18 cellular contexts compared by ENCODE assay signal in genomic region chr5:51678335-51678734, GRCh38.
DNase-seq lines count a peak whose midpoint lies in the region; ATAC-seq and TF ChIP-seq lines count a peak whose summit lies in the region.
"Had no signal": no experiment of that assay in that cellular context is flagged by ENCODE, and none has a peak within 500 bp of the region (broad histone marks: within the 10 kb centered on the region; RNA-seq: fewer than 3 reads in every experiment).

No MANE protein-coding gene starts in this region.

- no peak overlapping the region for H3K4ac ChIP-seq in trophoblast cell (ENCODE audit: low read depth, low read length)

- peak; percentile 91 for ATAC-seq in SK-N-SH treated with all-trans-retinoic acid at 6 μM for 48 hours
- no peak for ATAC-seq in GM21619 (IDR thresholded peaks at IDR 0.05; ENCODE audit: unreplicated experiment)
- no peak for ATAC-seq in GM18867 (IDR thresholded peaks at IDR 0.05; ENCODE audit: unreplicated experiment)
- ATAC-seq: CD8-positive, alpha-beta T cell had no signal

- H2AFZ ChIP-seq in trophoblast cell (ENCODE audit: insufficient read depth, low read length, poor library complexity) = no peak overlapping the region
- H2AFZ ChIP-seq: GM23248 had no signal

- no peak overlapping the region for H2BK5ac ChIP-seq in trophoblast cell (ENCODE audit: low read depth, low read length, poor library complexity)

- H3K4me2 ChIP-seq in trophoblast cell (ENCODE audit: low read length) = no peak overlapping the region
- H3K4me2 ChIP-seq: BLaER1 had no signal

- H2BK120ac ChIP-seq in trophoblast cell (ENCODE audit: insufficient read depth, low read length, poor library complexity) = no peak overlapping the region

- H3K4me3 ChIP-seq in fibroblast of the aortic adventitia (ENCODE audit: low read depth, low read length) = no peak overlapping the region
- no peak overlapping the region for H3K4me3 ChIP-seq in trophoblast cell (ENCODE audit: low read depth, low read length)
- no peak overlapping the region for H3K4me3 ChIP-seq in WERI-Rb-1 (ENCODE audit: low read depth, low read length)
- H3K4me3 ChIP-seq: BLaER1, GM23248 had no signal

- no peaks in the 10 kb centered on the region for H3K9me3 ChIP-seq in trophoblast cell (ENCODE audit: insufficient read depth, low read depth, low read length)
- no peaks in the 10 kb centered on the region for H3K9me3 ChIP-seq in WERI-Rb-1 (ENCODE audit: severe bottlenecking)
- H3K9me3 ChIP-seq: BLaER1, Caco-2 had no signal

- H4K8ac ChIP-seq in trophoblast cell (ENCODE audit: low read depth, low read length) = no peak overlapping the region

- H3K36me3 ChIP-seq in trophoblast cell (ENCODE audit: control insufficient read depth in 1 of 2, insufficient read depth in 2 of 2, low read length in 2 of 2) = no peaks in the 10 kb centered on the region
- no peaks in the 10 kb centered on the region for H3K36me3 ChIP-seq in WERI-Rb-1
- H3K36me3 ChIP-seq: BLaER1 had no signal

- no peak overlapping the region for H2BK12ac ChIP-seq in trophoblast cell (ENCODE audit: low read length)

- no peaks in the 10 kb centered on the region for H3K79me2 ChIP-seq in trophoblast cell (ENCODE audit: control insufficient read depth, insufficient read depth, low read length, poor library complexity)

- H4K12ac ChIP-seq in trophoblast cell (ENCODE audit: low read depth, low read length) = no peak overlapping the region

- TF ChIP-seq CTCF in fibroblast of the aortic adventitia (IDR thresholded peaks at IDR 0.05; ENCODE audit: insufficient read depth, low read length) (no peak), WERI-Rb-1 (IDR thresholded peaks at IDR 0.05; ENCODE audit: low read depth, low read length) (no peak)

- H3K27me3 ChIP-seq in trophoblast cell (ENCODE audit: insufficient read depth, low read length) (no peaks in the 10 kb centered on the region), WERI-Rb-1 (ENCODE audit: insufficient read depth, low read depth, severe bottlenecking) (peaks cover 10% of the 10 kb centered on the region)
- H3K27me3 ChIP-seq: BLaER1 had no signal

- H3K79me1 ChIP-seq in trophoblast cell (ENCODE audit: low read length) = no peaks in the 10 kb centered on the region

- DNase-seq in NCI-H226 (peak; percentile 64), fibroblast of the aortic adventitia (ENCODE audit: low read depth) (peak; percentile 0), trophoblast cell (peak; percentile 0 to 40), KG1 (lab: John Stamatoyannopoulos, UW) (no peak), WERI-Rb-1 (no peak)
- DNase-seq: Caco-2; CD4-positive, CD25-positive, alpha-beta regulatory T cell; CD8-positive, alpha-beta T cell; DMS79 treated with DMSO at 0.1 percent for 48 hours; GF-D8; GM23248; H7; HCEC 1CT had no signal

- no peak overlapping the region for H3K14ac ChIP-seq in trophoblast cell (ENCODE audit: low read length)

- H2AK5ac ChIP-seq in trophoblast cell (ENCODE audit: low read length) = no peak overlapping the region

- H3K9ac ChIP-seq in trophoblast cell (ENCODE audit: low read length) = no peak overlapping the region
- H3K9ac ChIP-seq: BLaER1, GM23248 had no signal

- H3K23ac ChIP-seq in trophoblast cell (ENCODE audit: low read length) = no peak overlapping the region

- no peaks in the 10 kb centered on the region for H3K4me1 ChIP-seq in trophoblast cell (ENCODE audit: control insufficient read depth in 1 of 2, insufficient read depth in 2 of 2, low read length in 2 of 2)
- H3K4me1 ChIP-seq: BLaER1, Caco-2 had no signal

- no peak overlapping the region for H3K27ac ChIP-seq in trophoblast cell (ENCODE audit: low read depth, low read length)
- no peak overlapping the region for H3K27ac ChIP-seq in WERI-Rb-1
- H3K27ac ChIP-seq: BLaER1, C4-2B, GM23248 had no signal

- H3K18ac ChIP-seq in trophoblast cell (ENCODE audit: low read length) = no peak overlapping the region

- H4K91ac ChIP-seq in trophoblast cell (ENCODE audit: low read depth, low read length) = no peak overlapping the region

- no CpG with 5 or more reads among the region's 3 CpGs for WGBS in trophoblast cell (ENCODE audit: extremely low coverage, insufficient coverage, insufficient read length)

TF ChIP-seq in SK-N-SH treated with all-trans-retinoic acid at 6 μM for 48 hours, 23 proteins besides CTCF, POLR2A, EP300 and RAD21 (continues in another document):
- no peak for TF ChIP-seq BACH2 (CRISPR knock-in tag; IDR thresholded peaks at IDR 0.05; ENCODE audit: borderline replicate concordance)
- TF ChIP-seq ESRRG (CRISPR knock-in tag; IDR thresholded peaks at IDR 0.05) = 0 out of 2 replicates have a peak, but pooled peaks have one; percentile 80
- no peak for TF ChIP-seq OSR1 (CRISPR knock-in tag; IDR thresholded peaks at IDR 0.05)
- no peak for TF ChIP-seq ARNTL (CRISPR knock-in tag; IDR thresholded peaks at IDR 0.05; ENCODE audit: borderline replicate concordance, low read depth)
- peak; percentile 73; the same call in 1 of the 2 replicates for TF ChIP-seq PATZ1 (CRISPR knock-in tag; IDR thresholded peaks at IDR 0.05; ENCODE audit: borderline replicate concordance)
- TF ChIP-seq PPARA (CRISPR knock-in tag; IDR thresholded peaks at IDR 0.05; ENCODE audit: borderline replicate concordance) = no peak
- peak; percentile 81 for TF ChIP-seq TCF4 (CRISPR knock-in tag; IDR thresholded peaks at IDR 0.05; ENCODE audit: borderline replicate concordance)
- TF ChIP-seq TSHZ2 (CRISPR knock-in tag; IDR thresholded peaks at IDR 0.05) = peak; percentile 96
- no peak for TF ChIP-seq RARB (CRISPR knock-in tag; IDR thresholded peaks at IDR 0.05)
- TF ChIP-seq SNAI2 (CRISPR knock-in tag; IDR thresholded peaks at IDR 0.05) = peak; percentile 72; the same call in 1 of the 2 replicates
- TF ChIP-seq TOX (CRISPR knock-in tag; IDR thresholded peaks at IDR 0.05; ENCODE audit: borderline replicate concordance) = no peak
- TF ChIP-seq ZC3H10 (CRISPR knock-in tag; IDR thresholded peaks at IDR 0.05) = no peak
- peak; percentile 88; the same call in 1 of the 2 replicates for TF ChIP-seq GLIS3 (CRISPR knock-in tag; IDR thresholded peaks at IDR 0.05)
- no peak for TF ChIP-seq ZNF8 (CRISPR knock-in tag; IDR thresholded peaks at IDR 0.05)
- TF ChIP-seq POU6F1 (CRISPR knock-in tag; IDR thresholded peaks at IDR 0.05; ENCODE audit: borderline replicate concordance, low read depth) = peak; percentile 70; the same call in 1 of the 2 replicates
- no peak for TF ChIP-seq ZFP30 (CRISPR knock-in tag; IDR thresholded peaks at IDR 0.05)
- TF ChIP-seq ZFP3 (CRISPR knock-in tag; IDR thresholded peaks at IDR 0.05) = 0 out of 2 replicates have a peak, but pooled peaks have one; percentile 37
- TF ChIP-seq CSDC2 (CRISPR knock-in tag; IDR thresholded peaks at IDR 0.05) = 0 out of 2 replicates have a peak, but pooled peaks have one; percentile 63
- no peak for TF ChIP-seq ZNF565 (CRISPR knock-in tag; conservative IDR thresholded peaks at IDR 0.05; ENCODE audit: low read depth)

Comparison
In these comparisons a context has a peak if more than half of its experiments do, and no peak if none do; other contexts are left out.
1. DNase-seq: peak in NCI-H226 (single experiment), fibroblast of the aortic adventitia (single experiment) and trophoblast cell (2 of 2); none in KG1 (single experiment) and WERI-Rb-1 (single experiment).